26 cellular contexts compared by ENCODE assay signal in the genomic region with DNA sequence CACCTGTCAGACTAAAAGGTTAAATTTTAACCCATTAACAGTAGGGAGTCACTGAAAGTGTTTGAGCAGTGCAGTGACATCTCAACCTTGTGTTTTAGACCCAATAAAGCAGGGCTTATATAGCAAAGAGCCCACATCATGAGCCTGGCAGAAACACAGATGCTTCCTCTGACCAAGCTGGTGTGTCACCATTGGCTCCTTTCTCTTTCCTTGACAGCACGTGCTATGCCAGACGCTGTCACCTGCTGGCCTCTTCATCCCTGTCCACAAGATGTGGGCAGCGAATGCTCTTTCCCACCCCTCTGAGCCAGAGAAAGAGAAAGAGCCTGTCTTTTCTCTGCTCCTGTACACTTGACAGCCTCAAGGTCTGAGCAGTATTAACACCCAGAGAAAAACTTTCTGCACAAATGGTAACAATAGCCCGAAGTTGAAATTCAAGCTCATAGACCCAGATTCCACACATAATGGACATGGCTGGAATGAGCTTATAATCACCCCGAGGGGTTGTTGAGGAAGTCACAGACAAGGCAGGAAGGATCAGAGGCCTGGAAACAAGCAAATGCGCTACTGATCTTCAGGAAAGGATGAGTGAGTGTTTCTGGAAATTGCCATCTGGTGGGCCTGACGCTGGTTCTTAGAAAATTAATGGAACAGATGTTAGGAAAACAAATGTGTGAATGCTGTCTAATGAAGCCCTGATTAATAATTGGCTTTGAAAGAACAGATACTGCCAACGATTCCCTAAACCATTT. TPM values are rescaled to one million over a fixed set of nuclear protein-coding genes. Genes with fewer than 3 reads are reported as not detected.
DNase-seq lines count a peak whose midpoint lies in the region; ATAC-seq, FAIRE-seq and TF ChIP-seq lines count a peak whose summit lies in the region.
"Had no signal": no experiment of that assay in that cellular context is flagged by ENCODE, and none has a peak within 500 bp of the region (broad histone marks: within the 10 kb centered on the region; RNA-seq: fewer than 3 reads in every experiment).

No MANE protein-coding gene starts in this region.

- CTCF ChIA-PET in activated CD8-positive, alpha-beta memory T cell treated with anti-CD3 and anti-CD28 coated beads, Interleukin-2, amount 10 ng/mL, durations not matched to agents 7 days and 5 days (lab: Charles Lee): interaction anchor here (2.2 to 4.1 kb wide), 2 partner anchors 66 to 263 kb away, joined by 7 to 24 read pairs; no protein-coding TSS in a partner anchor

- H3K4me1 ChIP-seq in endodermal cell (ENCODE audit: control insufficient read depth, insufficient read depth, low read length): peaks cover 10% of the 10 kb centered on the region
- peaks cover 24% of the 10 kb centered on the region for H3K4me1 ChIP-seq in psoas muscle
- H3K4me1 ChIP-seq: HAP-1 had no signal

- H3K27me3 ChIP-seq in endodermal cell (ENCODE audit: control insufficient read depth, insufficient read depth, low read length, poor library complexity, severe bottlenecking): no peaks in the 10 kb centered on the region
- H3K27me3 ChIP-seq in psoas muscle (ENCODE audit: insufficient read depth in 3 of 3, low read length in 2 of 3): no peaks in the 10 kb centered on the region
- H3K27me3 ChIP-seq: adrenal gland, upper lobe of left lung had no signal

- H3K27me3 Mint-ChIP-seq in endodermal cell (ENCODE audit: insufficient read depth): no peaks in the 10 kb centered on the region
- no peaks in the 10 kb centered on the region for H3K27me3 Mint-ChIP-seq in activated CD8-positive, alpha-beta memory T cell treated with anti-CD3 and anti-CD28 coated beads, Interleukin-2, amount 10 ng/mL, durations not matched to agents 7 days and 5 days
- H3K27me3 Mint-ChIP-seq: activated CD4-positive, alpha-beta T cell treated with anti-CD3 and anti-CD28 coated beads, Interleukin-2, amount 10 ng/mL, durations not matched to agents 7 days and 5 days; stimulated activated naive CD8-positive, alpha-beta T cell treated with anti-CD3 and anti-CD28 coated beads, Interleukin-15, Interleukin-2, amounts not matched to agents 100 ng/mL and 50 ng/mL, for 24 hours had no signal

- no peaks in the 10 kb centered on the region for H3K36me3 Mint-ChIP-seq in endodermal cell (ENCODE audit: low read depth)
- no peaks in the 10 kb centered on the region for H3K36me3 Mint-ChIP-seq in activated CD8-positive, alpha-beta memory T cell treated with anti-CD3 and anti-CD28 coated beads, Interleukin-2, amount 10 ng/mL, durations not matched to agents 7 days and 5 days

- H3K4me1 Mint-ChIP-seq in endodermal cell: peaks cover 54% of the 10 kb centered on the region
- H3K4me1 Mint-ChIP-seq in activated CD8-positive, alpha-beta memory T cell treated with anti-CD3 and anti-CD28 coated beads, Interleukin-2, amount 10 ng/mL, durations not matched to agents 7 days and 5 days: no peaks in the 10 kb centered on the region

- peak overlapping the region; percentile 18 for H3K4me3 Mint-ChIP-seq in endodermal cell
- H3K4me3 Mint-ChIP-seq in activated CD8-positive, alpha-beta memory T cell treated with anti-CD3 and anti-CD28 coated beads, Interleukin-2, amount 10 ng/mL, durations not matched to agents 7 days and 5 days: no peak overlapping the region
- H3K4me3 Mint-ChIP-seq: activated CD4-positive, alpha-beta T cell treated with anti-CD3 and anti-CD28 coated beads, Interleukin-2, amount 10 ng/mL, durations not matched to agents 7 days and 5 days; stimulated activated naive CD8-positive, alpha-beta T cell treated with anti-CD3 and anti-CD28 coated beads, Interleukin-15, Interleukin-2, amounts not matched to agents 100 ng/mL and 50 ng/mL, for 24 hours had no signal

- H3K9me3 ChIP-seq in endodermal cell (ENCODE audit: control insufficient read depth, low read length) (no peaks in the 10 kb centered on the region), psoas muscle (no peaks in the 10 kb centered on the region)
- H3K9me3 ChIP-seq: adrenal gland, HAP-1, upper lobe of left lung had no signal

- in situ Hi-C loops in G401 (cut with HindIII; ENCODE audit: low sequenced_read_pairs): no loop called here

- WGBS in endodermal cell (ENCODE audit: insufficient coverage in 1 of 2, insufficient read length in 1 of 2), 2 experiments: 67 to 92% methylated on average over 6 to 8 of the region's 8 CpGs
- 16 to 31% (median 19%) methylated on average over 8 of the region's 8 CpGs for WGBS in psoas muscle, 3 donors

- H3K27ac ChIP-seq in endodermal cell (ENCODE audit: low read depth, low read length): peak overlapping the region; percentile 10
- H3K27ac ChIP-seq in psoas muscle: peak overlapping the region; percentile 24
- H3K27ac ChIP-seq: upper lobe of left lung had no signal

- H3K4me3 ChIP-seq in endodermal cell (ENCODE audit: low read length) (no peak overlapping the region), psoas muscle (no peak overlapping the region)
- H3K4me3 ChIP-seq: adrenal gland, HAP-1, upper lobe of left lung had no signal

- no peaks in the 10 kb centered on the region for H3K36me3 ChIP-seq in endodermal cell (ENCODE audit: control insufficient read depth, insufficient read depth, low read length)
- peaks cover 0 to 36% of the 10 kb centered on the region in 2 donors for H3K36me3 ChIP-seq in psoas muscle (ENCODE audit: insufficient read depth in 1 of 2, low read depth in 1 of 2)
- H3K36me3 ChIP-seq: adrenal gland, HAP-1 had no signal

- DNase-seq in G401 (ENCODE audit: low spot score) (peak; percentile 62), NCI-H82 (lab: John Stamatoyannopoulos, UW) (peak; percentile 88), endodermal cell (peak; percentile 68), psoas muscle (peak in 1 of 2 donors; percentile 65), urothelium cell line (ENCODE audit: low spot score) (no peak)
- no peak for DNase-seq in activated CD8-positive, alpha-beta memory T cell treated with anti-CD3 and anti-CD28 coated beads, Interleukin-2, amount 10 ng/mL, durations not matched to agents 7 days and 5 days
- DNase-seq: activated CD4-positive, alpha-beta T cell treated with anti-CD3 and anti-CD28 coated beads, Interleukin-2, amount 10 ng/mL, durations not matched to agents 7 days and 5 days; activated CD8-positive, alpha-beta memory T cell treated with anti-CD3 and anti-CD28 coated beads, Interleukin-2, amount 50 U/mL, for 48 hours; activated gamma-delta T cell; COR-L47; NCI-H187 treated with DMSO at 0.1 percent for 48 hours; NCI-H510A treated with DMSO at 0.1 percent for 48 hours; SHP77; stimulated activated CD4-positive, alpha-beta T cell treated with anti-CD3 and anti-CD28 coated beads, Interleukin-1b, Interleukin-23, amount 100 ng/mL, for 48 hours; T-helper 1 cell; upper lobe of left lung had no signal

- no peaks in the 10 kb centered on the region for H3K9me3 Mint-ChIP-seq in endodermal cell
- H3K9me3 Mint-ChIP-seq in activated CD8-positive, alpha-beta memory T cell treated with anti-CD3 and anti-CD28 coated beads, Interleukin-2, amount 10 ng/mL, durations not matched to agents 7 days and 5 days (ENCODE audit: low read depth): no peaks in the 10 kb centered on the region
- H3K9me3 Mint-ChIP-seq: activated CD4-positive, alpha-beta T cell treated with anti-CD3 and anti-CD28 coated beads, Interleukin-2, amount 10 ng/mL, durations not matched to agents 7 days and 5 days; stimulated activated naive CD8-positive, alpha-beta T cell treated with anti-CD3 and anti-CD28 coated beads, Interleukin-15, Interleukin-2, amounts not matched to agents 100 ng/mL and 50 ng/mL, for 24 hours had no signal

- intact Hi-C loops in psoas muscle (cut with DNase I): loop anchor here in 1 of 2 donors (10.0 kb wide), 1 partner anchor 168 kb away; no protein-coding TSS in a partner anchor

- TF ChIP-seq CTCF in endodermal cell (conservative IDR thresholded peaks at IDR 0.05) (no peak), psoas muscle (IDR thresholded peaks at IDR 0.05) (no peak)

- peak overlapping the region; percentile 56 for H3K27ac Mint-ChIP-seq in endodermal cell
- H3K27ac Mint-ChIP-seq in activated CD8-positive, alpha-beta memory T cell treated with anti-CD3 and anti-CD28 coated beads, Interleukin-2, amount 10 ng/mL, durations not matched to agents 7 days and 5 days: no peak overlapping the region
- H3K27ac Mint-ChIP-seq: activated CD4-positive, alpha-beta T cell treated with anti-CD3 and anti-CD28 coated beads, Interleukin-2, amount 10 ng/mL, durations not matched to agents 7 days and 5 days; stimulated activated naive CD8-positive, alpha-beta T cell treated with anti-CD3 and anti-CD28 coated beads, Interleukin-15, Interleukin-2, amounts not matched to agents 100 ng/mL and 50 ng/mL, for 24 hours had no signal

- FAIRE-seq in urothelium cell line (lab: Jason Lieb, UNC): no peak
- FAIRE-seq: bronchial epithelial cell, G401.6, HepG2 had no signal

- ATAC-seq in psoas muscle (peak; percentile 71 to 83 (median 80)), GM18502 (IDR thresholded peaks at IDR 0.05; ENCODE audit: poor library complexity, unreplicated experiment) (no peak), GM19455 (IDR thresholded peaks at IDR 0.05; ENCODE audit: unreplicated experiment) (no peak)
- no peak for ATAC-seq in activated CD8-positive, alpha-beta memory T cell treated with anti-CD3 and anti-CD28 coated beads, Interleukin-2, amount 10 ng/mL, durations not matched to agents 7 days and 5 days
- ATAC-seq: esophagus mucosa, HepG2, left lobe of liver had no signal

- no peak overlapping the region for H3K9ac ChIP-seq in endodermal cell (ENCODE audit: extremely low read depth, low read length, poor library complexity, severe bottlenecking)

RNA-seq across cellular contexts. Expression of a gene that starts 8.9 kb away (rescaled TPM):
- 3.1 and 3.9 TPM in 2 replicates for total RNA-seq in G401 (2014; rRNA removed; shearing (Covaris generic))
- total RNA-seq in endodermal cell: 1 to 10 TPM; 6.1 to 6.8 TPM
- polyA plus RNA-seq in endodermal cell (2013, experiment 1 of 2): 2.5 TPM
- 3.6 TPM for polyA plus RNA-seq in endodermal cell (2013, experiment 2 of 2)
- 100 to 1,000 TPM in 3 of 4 donors, 10 to 100 TPM in 1; 32.4 to 196 (median 174) TPM for total RNA-seq in psoas muscle
- polyA plus RNA-seq in psoas muscle: 10 to 100 TPM in 2 of 3 donors, 1 to 10 TPM in 1; 9.0 to 62.7 (median 28.3) TPM
- total RNA-seq in activated CD8-positive, alpha-beta memory T cell treated with anti-CD3 and anti-CD28 coated beads, Interleukin-2, amount 10 ng/mL, durations not matched to agents 7 days and 5 days: 1 to 10 TPM; 1.4 to 2.1 TPM

RNA-seq across cellular contexts. Expression of a gene that starts 12.7 kb away (rescaled TPM):
- total RNA-seq in G401 (2014; rRNA removed; shearing (Covaris generic)): 38.9 and 43.7 TPM in 2 replicates
- 10 to 100 TPM; 46.3 to 49.6 TPM for total RNA-seq in endodermal cell
- polyA plus RNA-seq in endodermal cell (2013, experiment 1 of 2): 44.4 TPM
- 41.4 TPM for polyA plus RNA-seq in endodermal cell (2013, experiment 2 of 2)
- total RNA-seq in psoas muscle: 10 to 100 TPM; 10.4 to 23.6 (median 17.1) TPM
- polyA plus RNA-seq in psoas muscle: 10 to 100 TPM; 14.2 to 18.5 (median 15.1) TPM
- total RNA-seq in activated CD8-positive, alpha-beta memory T cell treated with anti-CD3 and anti-CD28 coated beads, Interleukin-2, amount 10 ng/mL, durations not matched to agents 7 days and 5 days: 1 to 10 TPM; 5.5 to 6.0 TPM

Comparison
In these comparisons a context has a peak if more than half of its experiments do, and no peak if none do; other contexts are left out.
1. DNase-seq: peak in G401 (single experiment), NCI-H82 (single experiment) and endodermal cell (single experiment); none in activated CD8-positive, alpha-beta memory T cell treated with anti-CD3 and anti-CD28 coated beads, Interleukin-2, amount 10 ng/mL, durations not matched to agents 7 days and 5 days (single experiment) and urothelium cell line (single experiment).
2. ATAC-seq: peak in psoas muscle (4 of 4); none in GM18502 (single experiment), activated CD8-positive, alpha-beta memory T cell treated with anti-CD3 and anti-CD28 coated beads, Interleukin-2, amount 10 ng/mL, durations not matched to agents 7 days and 5 days (single experiment) and GM19455 (single experiment).